37 cellular contexts compared by ENCODE assay signal in genomic region chr16:88413231-88413630, GRCh38. TPM values are rescaled to one million over a fixed set of nuclear protein-coding genes. Genes with fewer than 3 reads are reported as not detected.
DNase-seq lines count a peak whose midpoint lies in the region; ATAC-seq, FAIRE-seq and TF ChIP-seq lines count a peak whose summit lies in the region.
"Had no signal": no experiment of that assay in that cellular context is flagged by ENCODE, and none has a peak within 500 bp of the region (broad histone marks: within the 10 kb centered on the region; RNA-seq: fewer than 3 reads in every experiment).

No MANE protein-coding gene starts in this region.

- TF ChIP-seq CTCF in IMR-90 (conservative IDR thresholded peaks at IDR 0.05; ENCODE audit: low read depth, low read length), result no peak
- no peak for TF ChIP-seq CTCF in RWPE2 (IDR thresholded peaks at IDR 0.05; ENCODE audit: poor library complexity, severe bottlenecking)
- TF ChIP-seq CTCF in H1 (IDR thresholded peaks at IDR 0.05; ENCODE audit: control extremely low read depth in 1 of 3, insufficient read depth in 1 of 3, low read depth in 1 of 3, low read length in 3 of 3), result no peak
- no peak for TF ChIP-seq CTCF in lower leg skin (IDR thresholded peaks at IDR 0.05)

- TF ChIP-seq EP300 in H1 (IDR thresholded peaks at IDR 0.05; ENCODE audit: borderline replicate concordance in 1 of 2, low read depth in 2 of 2, low read length in 2 of 2), result no peak

- H3K4ac ChIP-seq in IMR-90 (ENCODE audit: low read depth, low read length) (no peak overlapping the region), H1 (replicated peaks; ENCODE audit: insufficient read length, low read depth, low read length) (no peak overlapping the region), neuronal stem cell (ENCODE audit: low read length) (no peak overlapping the region)

- in situ Hi-C loops in IMR-90 (cut with MboI; ENCODE audit: low sequenced_read_pairs), result no loop called here

- H3K9me3 ChIP-seq in IMR-90 (ENCODE audit: control insufficient read depth, insufficient read depth, low read length), result no peaks in the 10 kb centered on the region
- no peaks in the 10 kb centered on the region for H3K9me3 ChIP-seq in RWPE2 (ENCODE audit: severe bottlenecking)
- no peaks in the 10 kb centered on the region for H3K9me3 ChIP-seq in H1 (ENCODE audit: insufficient read depth in 2 of 2, low read depth in 1 of 2, low read length in 1 of 2)
- H3K9me3 ChIP-seq in neuronal stem cell (replicated peaks in 1 of 2; ENCODE audit: control insufficient read depth in 2 of 2, insufficient read depth in 1 of 2, low read depth in 1 of 2, low read length in 2 of 2), result no peaks in the 10 kb centered on the region
- no peaks in the 10 kb centered on the region for H3K9me3 ChIP-seq in naive thymus-derived CD4-positive, alpha-beta T cell (ENCODE audit: control insufficient read depth in 2 of 3, low read length in 3 of 3)
- H3K9me3 ChIP-seq: A549; BE2C; BLaER1; BLaER1 treated with 17β-estradiol and CSF1 and Interleukin-3, amounts not matched to agents 10 nM and 100 nM; Caco-2 had no signal

- dilution Hi-C loops in IMR-90 (cut with HindIII; ENCODE audit: low sequenced_read_pairs, unreplicated experiment), result no loop called here

- no peak overlapping the region for H3K27ac ChIP-seq in IMR-90 (ENCODE audit: insufficient read depth, low read length)
- H3K27ac ChIP-seq in RWPE2 (ENCODE audit: poor library complexity, severe bottlenecking), result no peak overlapping the region
- no peak overlapping the region for H3K27ac ChIP-seq in H1 (ENCODE audit: low read depth, low read length)
- H3K27ac ChIP-seq in neuronal stem cell (replicated peaks; ENCODE audit: low read length), result no peak overlapping the region
- H3K27ac ChIP-seq in naive thymus-derived CD4-positive, alpha-beta T cell (ENCODE audit: low read depth, low read length), result no peak overlapping the region
- H3K27ac ChIP-seq: 22Rv1; A549; BLaER1; BLaER1 treated with 17β-estradiol and CSF1 and Interleukin-3, amounts not matched to agents 10 nM and 100 nM; C4-2B had no signal

- H3K36me3 ChIP-seq in IMR-90 (ENCODE audit: control insufficient read depth, insufficient read depth, low read length), result peaks cover 64% of the 10 kb centered on the region
- H3K36me3 ChIP-seq in RWPE2 (ENCODE audit: low read depth), result no peaks in the 10 kb centered on the region
- no peaks in the 10 kb centered on the region; a peak in 1 of 8 replicates for H3K36me3 ChIP-seq in H1 (ENCODE audit: control insufficient read depth in 2 of 4, insufficient read depth in 4 of 4, low read length in 3 of 4)
- H3K36me3 ChIP-seq in neuronal stem cell (replicated peaks in 1 of 2; ENCODE audit: control insufficient read depth in 2 of 2, insufficient read depth in 2 of 2, low read length in 2 of 2), result no peaks in the 10 kb centered on the region
- no peaks in the 10 kb centered on the region for H3K36me3 ChIP-seq in naive thymus-derived CD4-positive, alpha-beta T cell (ENCODE audit: control insufficient read depth in 2 of 3, insufficient read depth in 3 of 3, low read length in 3 of 3)
- H3K36me3 ChIP-seq: BE2C; BLaER1; BLaER1 treated with 17β-estradiol and CSF1 and Interleukin-3, amounts not matched to agents 10 nM and 100 nM had no signal

- no peaks in the 10 kb centered on the region for H3K9me3 Mint-ChIP-seq in naive thymus-derived CD4-positive, alpha-beta T cell
- H3K9me3 Mint-ChIP-seq: CD4-positive, alpha-beta memory T cell; CD4-positive, alpha-beta T cell; CD8-positive, alpha-beta memory T cell; CD8-positive, alpha-beta T cell had no signal

- H2BK5ac ChIP-seq in IMR-90 (ENCODE audit: low read depth, low read length, poor library complexity, severe bottlenecking) (no peak overlapping the region), H1 (ENCODE audit: low read depth, low read length) (no peak overlapping the region), neuronal stem cell (ENCODE audit: low read length) (no peak overlapping the region)

- no peak for FAIRE-seq in H1 (lab: Jason Lieb, UNC)
- FAIRE-seq: A204.1, A549, D721Med had no signal

- H3K23ac ChIP-seq in IMR-90 (ENCODE audit: low read depth, low read length), result no peak overlapping the region
- H3K23ac ChIP-seq in H1 (ENCODE audit: insufficient read length), result no peak overlapping the region
- H3K23ac ChIP-seq in neuronal stem cell (ENCODE audit: low read depth, low read length, poor library complexity), result no peak overlapping the region

- H3K9ac ChIP-seq in IMR-90 (ENCODE audit: low read depth, low read length) (no peak overlapping the region), H1 (replicated peaks in 1 of 4; ENCODE audit: extremely low read depth in 1 of 4, low read depth in 3 of 4, low read length in 3 of 4) (no peak overlapping the region; a peak in 1 of 7 replicates), neuronal stem cell (ENCODE audit: low read depth, low read length, poor library complexity) (no peak overlapping the region)
- H3K9ac ChIP-seq: BLaER1 had no signal

- H2BK120ac ChIP-seq in IMR-90 (ENCODE audit: low read depth, low read length), result no peak overlapping the region
- no peak overlapping the region for H2BK120ac ChIP-seq in H1 (replicated peaks; ENCODE audit: low read depth, low read length)
- no peak overlapping the region for H2BK120ac ChIP-seq in neuronal stem cell (ENCODE audit: low read depth, low read length)

- H2BK12ac ChIP-seq in H1 (ENCODE audit: low read depth, low read length) (no peak overlapping the region), neuronal stem cell (ENCODE audit: low read length) (no peak overlapping the region)

- H2BK20ac ChIP-seq in IMR-90 (ENCODE audit: low read depth, low read length) (no peak overlapping the region), H1 (ENCODE audit: low read length) (no peak overlapping the region)

- peaks cover 0 to 3% (median 0%) of the 10 kb centered on the region in 7 donors for H3K4me1 Mint-ChIP-seq in naive thymus-derived CD4-positive, alpha-beta T cell
- H3K4me1 Mint-ChIP-seq: B cell; CD4-positive, alpha-beta memory T cell; CD4-positive, CD25-positive, alpha-beta regulatory T cell; CD8-positive, alpha-beta memory T cell had no signal

- H3K56ac ChIP-seq in IMR-90 (ENCODE audit: extremely low read depth, insufficient read depth, low read length) (no peak overlapping the region), H1 (replicated peaks; ENCODE audit: insufficient read length, low read depth, low read length) (no peak overlapping the region)

- no peaks in the 10 kb centered on the region for H3K23me2 ChIP-seq in H1 (ENCODE audit: low read depth, low read length)

- DNase-seq in IMR-90, result no peak
- DNase-seq in RWPE2 (ENCODE audit: low spot score), result no peak
- no peak for DNase-seq in H1 (ENCODE audit: low read depth in 1 of 2, low spot score in 2 of 2)
- no peak for DNase-seq in neuronal stem cell (ENCODE audit: low spot score)
- DNase-seq in NCI-H146 treated with DMSO at 0.1 percent for 48 hours (lab: John Stamatoyannopoulos, UW; ENCODE audit: unreplicated experiment), result no peak
- no peak for DNase-seq in lower leg skin (ENCODE audit: low spot score in 2 of 2)
- no peak for DNase-seq in islet precursor cell
- no peak for DNase-seq in naive thymus-derived CD4-positive, alpha-beta T cell
- DNase-seq: 8988T; ACHN; AML-193; BE2C; C1 segment of cervical spinal cord; Caco-2; Calu3; CD4-positive, alpha-beta T cell; CD4-positive, CD25-positive, alpha-beta regulatory T cell; CD8-positive, alpha-beta memory T cell; CD8-positive, alpha-beta T cell; COR-L47; DMS 273 treated with DMSO at 0.1 percent for 48 hours; DMS153; DMS53; DMS79; DMS79 treated with DMSO at 0.1 percent for 48 hours; DND-41; EL had no signal

- H3K18ac ChIP-seq in IMR-90 (ENCODE audit: low read depth, low read length) (no peak overlapping the region), H1 (ENCODE audit: extremely low read depth, low read length) (no peak overlapping the region), neuronal stem cell (ENCODE audit: low read length) (peak overlapping the region; percentile 35)

- POLR2A ChIA-PET in IMR-90 (lab: Charles Lee; ENCODE audit: unreplicated experiment), result no interaction called here
- POLR2A ChIA-PET in H1 (lab: Charles Lee; ENCODE audit: partially characterized antibody), result no interaction called here
- POLR2A ChIA-PET in naive thymus-derived CD4-positive, alpha-beta T cell (lab: Charles Lee), result no interaction called here

- H2BK15ac ChIP-seq in IMR-90 (ENCODE audit: low read depth, low read length) (no peak overlapping the region), H1 (ENCODE audit: low read length) (no peak overlapping the region), neuronal stem cell (ENCODE audit: low read length) (no peak overlapping the region)

- H3K4me3 Mint-ChIP-seq in naive thymus-derived CD4-positive, alpha-beta T cell, result no peak overlapping the region
- H3K4me3 Mint-ChIP-seq: B cell; CD14-positive monocyte; CD4-positive, alpha-beta memory T cell; CD4-positive, alpha-beta T cell; CD4-positive, CD25-positive, alpha-beta regulatory T cell; CD8-positive, alpha-beta memory T cell; CD8-positive, alpha-beta T cell had no signal

- no peaks in the 10 kb centered on the region for H3K79me2 ChIP-seq in H1 (ENCODE audit: control insufficient read depth in 1 of 2, insufficient read depth in 2 of 2, low read length in 2 of 2)

- H2AFZ ChIP-seq in IMR-90 (replicated peaks; ENCODE audit: low read length, poor library complexity) (peak overlapping the region; percentile 56), H1 (ENCODE audit: low read length) (no peak overlapping the region), neuronal stem cell (ENCODE audit: low read length) (peak overlapping the region; percentile 35)

- H3K36me3 Mint-ChIP-seq in naive thymus-derived CD4-positive, alpha-beta T cell, result no peaks in the 10 kb centered on the region
- H3K36me3 Mint-ChIP-seq: CD4-positive, alpha-beta memory T cell; CD4-positive, CD25-positive, alpha-beta regulatory T cell; CD8-positive, alpha-beta memory T cell; CD8-positive, alpha-beta T cell had no signal

- H4K91ac ChIP-seq in IMR-90 (ENCODE audit: insufficient read depth, low read depth, low read length) (no peak overlapping the region), H1 (replicated peaks; ENCODE audit: insufficient read length, low read length) (no peak overlapping the region), neuronal stem cell (ENCODE audit: low read depth, low read length, poor library complexity) (no peak overlapping the region)

- peaks cover 15% of the 10 kb centered on the region for H3K9me1 ChIP-seq in IMR-90 (ENCODE audit: insufficient read depth, low read length)

- H3K27ac Mint-ChIP-seq in naive thymus-derived CD4-positive, alpha-beta T cell, result no peak overlapping the region
- H3K27ac Mint-ChIP-seq: B cell; CD4-positive, alpha-beta memory T cell; CD4-positive, alpha-beta T cell; CD4-positive, CD25-positive, alpha-beta regulatory T cell; CD8-positive, alpha-beta memory T cell; CD8-positive, alpha-beta T cell had no signal

- WGBS in IMR-90 (ENCODE audit: extremely low coverage in 2 of 2, insufficient read length in 1 of 2), 2 experiments, result no CpG with 5 or more reads among the region's 12 CpGs
- 78% methylated on average over 8 of the region's 12 CpGs; no CpG with 5 or more reads in 1 of the 2 experiments for WGBS in H1 (ENCODE audit: extremely low coverage in 1 of 2, insufficient coverage in 1 of 2, insufficient read length in 1 of 2, insufficient replicate concordance in 2 of 2, low coverage in 1 of 2, low lambda C conversion rate in 2 of 2, missing lambda C conversion rate in 1 of 2), 2 experiments
- WGBS in neuronal stem cell (ENCODE audit: extremely low coverage in 2 of 2, insufficient read length in 2 of 2, insufficient replicate concordance in 1 of 2), 2 donors, result no CpG with 5 or more reads among the region's 12 CpGs
- WGBS in lower leg skin, 2 donors, result 88 to 89% methylated on average over 12 of the region's 12 CpGs

- CTCF ChIA-PET in IMR-90 (lab: Yijun Ruan, JAX), result no interaction called here
- CTCF ChIA-PET in H1 (lab: Charles Lee; ENCODE audit: partially characterized antibody), result interaction anchor here (1.1 kb wide), 1 partner anchor 13 kb away, joined by 4 read pairs; no protein-coding TSS in a partner anchor
- CTCF ChIA-PET in naive thymus-derived CD4-positive, alpha-beta T cell (lab: Charles Lee), result no interaction called here

- no peak for TF ChIP-seq RAD21 in IMR-90 (IDR thresholded peaks at IDR 0.05; ENCODE audit: low read length)
- TF ChIP-seq RAD21 in H1 (IDR thresholded peaks at IDR 0.05 in 1 of 2, conservative IDR thresholded peaks at IDR 0.05 in 1 of 2; ENCODE audit: low read depth in 2 of 2, low read length in 2 of 2), result no peak

- H3K4me3 ChIP-seq in IMR-90 (ENCODE audit: insufficient read depth, low read depth, low read length) (no peak overlapping the region), RWPE2 (ENCODE audit: severe bottlenecking) (no peak overlapping the region), H1 (ENCODE audit: extremely low read depth in 1 of 4, insufficient read depth in 2 of 4, low read depth in 3 of 4, low read length in 4 of 4) (no peak overlapping the region), neuronal stem cell (ENCODE audit: low read length in 2 of 2) (no peak overlapping the region), lower leg skin (ENCODE audit: low read depth, poor library complexity, severe bottlenecking) (no peak overlapping the region)
- no peak overlapping the region for H3K4me3 ChIP-seq in naive thymus-derived CD4-positive, alpha-beta T cell (ENCODE audit: low read length)
- H3K4me3 ChIP-seq: A549; BLaER1; BLaER1 treated with 17β-estradiol and CSF1 and Interleukin-3, amounts not matched to agents 10 nM and 100 nM had no signal

- H4K20me1 ChIP-seq in IMR-90 (ENCODE audit: insufficient read depth, low read length), result peaks cover 100% of the 10 kb centered on the region
- peaks cover 0 to 1% of the 10 kb centered on the region in 2 experiments for H4K20me1 ChIP-seq in H1 (replicated peaks in 1 of 2; ENCODE audit: control insufficient read depth in 1 of 2, insufficient read depth in 2 of 2, low read length in 2 of 2)
- H4K20me1 ChIP-seq: BLaER1 had no signal

- intact Hi-C loops in IMR-90 (cut with micrococcal nuclease), result no loop called here
- intact Hi-C loops in lower leg skin (cut with DNase I; ENCODE audit: low total_unique reads), result no loop called here
- intact Hi-C loops in naive thymus-derived CD4-positive, alpha-beta T cell (cut with micrococcal nuclease), result no loop called here

- no peaks in the 10 kb centered on the region for H3K27me3 Mint-ChIP-seq in naive thymus-derived CD4-positive, alpha-beta T cell
- H3K27me3 Mint-ChIP-seq: B cell; CD4-positive, alpha-beta memory T cell; CD4-positive, alpha-beta T cell; CD4-positive, CD25-positive, alpha-beta regulatory T cell had no signal

- TF ChIP-seq POLR2A in IMR-90 (IDR thresholded peaks at IDR 0.05; ENCODE audit: low read depth, low read length) (no peak), H1 (IDR thresholded peaks at IDR 0.05; ENCODE audit: control extremely low read depth in 1 of 2, low read depth in 2 of 2, low read length in 2 of 2) (no peak), lower leg skin (IDR thresholded peaks at IDR 0.05) (no peak)

- peaks cover 9 to 94% of the 10 kb centered on the region in 2 experiments; a peak in 3 of 4 replicates for H3K79me1 ChIP-seq in IMR-90 (ENCODE audit: low read depth in 1 of 2, low read length in 2 of 2)
- H3K79me1 ChIP-seq in H1 (ENCODE audit: low read depth, low read length), result no peaks in the 10 kb centered on the region
- H3K79me1 ChIP-seq in neuronal stem cell (ENCODE audit: low read depth, low read length), result peaks cover 2% of the 10 kb centered on the region

- H2AK5ac ChIP-seq in IMR-90 (ENCODE audit: low read depth, low read length) (no peak overlapping the region), H1 (ENCODE audit: low read depth, low read length) (no peak overlapping the region), neuronal stem cell (ENCODE audit: low read depth, low read length) (peak overlapping the region; percentile 65)

- H3K4me2 ChIP-seq in IMR-90 (ENCODE audit: low read depth, low read length), result no peak overlapping the region
- no peak overlapping the region for H3K4me2 ChIP-seq in H1 (ENCODE audit: insufficient read depth in 1 of 2, low read depth in 2 of 2, low read length in 2 of 2)
- no peak overlapping the region for H3K4me2 ChIP-seq in neuronal stem cell (ENCODE audit: insufficient read depth, low read length, poor library complexity, severe bottlenecking)
- H3K4me2 ChIP-seq: A549; BLaER1; BLaER1 treated with 17β-estradiol and CSF1 and Interleukin-3, amounts not matched to agents 10 nM and 100 nM had no signal

- H4K8ac ChIP-seq in IMR-90 (ENCODE audit: low read depth in 2 of 2, low read length in 2 of 2) (no peak overlapping the region), H1 (ENCODE audit: extremely low read depth, insufficient read depth, low read length) (peak overlapping the region; percentile 35), neuronal stem cell (ENCODE audit: low read depth, low read length) (no peak overlapping the region)

- H3K14ac ChIP-seq in IMR-90 (replicated peaks; ENCODE audit: low read depth, low read length) (no peak overlapping the region), H1 (ENCODE audit: insufficient read length) (no peak overlapping the region), neuronal stem cell (ENCODE audit: low read length) (no peak overlapping the region)

- H3K27me3 ChIP-seq in IMR-90 (ENCODE audit: control insufficient read depth, insufficient read depth, low read length), result no peaks in the 10 kb centered on the region
- no peaks in the 10 kb centered on the region for H3K27me3 ChIP-seq in RWPE2 (ENCODE audit: insufficient read depth, poor library complexity, severe bottlenecking)
- no peaks in the 10 kb centered on the region for H3K27me3 ChIP-seq in H1 (replicated peaks in 1 of 4; ENCODE audit: control insufficient read depth in 3 of 4, extremely low read depth in 1 of 4, insufficient read depth in 3 of 4, low read length in 3 of 4)
- H3K27me3 ChIP-seq in neuronal stem cell (ENCODE audit: control insufficient read depth in 3 of 3, insufficient read depth in 3 of 3, low read depth in 1 of 3, low read length in 3 of 3), result peaks cover 0 to 17% (median 0%) of the 10 kb centered on the region in 3 experiments
- H3K27me3 ChIP-seq in naive thymus-derived CD4-positive, alpha-beta T cell (ENCODE audit: control insufficient read depth in 2 of 2, insufficient read depth in 2 of 2, low read length in 2 of 2), result no peaks in the 10 kb centered on the region
- H3K27me3 ChIP-seq: BE2C; BLaER1; BLaER1 treated with 17β-estradiol and CSF1 and Interleukin-3, amounts not matched to agents 10 nM and 100 nM had no signal

- no peak for ATAC-seq in IMR-90 (ENCODE audit: low read depth)
- ATAC-seq in RWPE2 (ENCODE audit: low read depth), result peak; percentile 17; the same call in 1 of the 3 replicates
- no peak for ATAC-seq in naive thymus-derived CD4-positive, alpha-beta T cell
- ATAC-seq: CD8-positive, alpha-beta T cell had no signal

- no TSS peak for BruUV-seq in IMR-90 (replicated peaks; lab: Mats Ljungman, UMichigan)

- no peak overlapping the region for H4K5ac ChIP-seq in IMR-90 (ENCODE audit: low read depth, low read length)
- no peak overlapping the region for H4K5ac ChIP-seq in H1 (ENCODE audit: insufficient read length, low read depth, low read length)

- H2AK9ac ChIP-seq in IMR-90 (replicated peaks; ENCODE audit: low read depth, low read length, poor library complexity), result no peak overlapping the region

- H3K4me1 ChIP-seq in IMR-90 (ENCODE audit: control insufficient read depth, insufficient read depth, low read length) (peaks cover 8% of the 10 kb centered on the region; the same call in 1 of the 2 replicates), RWPE2 (ENCODE audit: insufficient read depth, poor library complexity, severe bottlenecking) (no peaks in the 10 kb centered on the region), H1 (replicated peaks in 1 of 4; ENCODE audit: control insufficient read depth in 3 of 4, insufficient read depth in 4 of 4, low read length in 3 of 4) (no peaks in the 10 kb centered on the region; a peak in 1 of 7 replicates), neuronal stem cell (ENCODE audit: control insufficient read depth in 2 of 2, insufficient read depth in 1 of 2, low read depth in 1 of 2, low read length in 2 of 2) (no peaks in the 10 kb centered on the region)
- no peaks in the 10 kb centered on the region for H3K4me1 ChIP-seq in naive thymus-derived CD4-positive, alpha-beta T cell (ENCODE audit: control insufficient read depth in 2 of 2, insufficient read depth in 2 of 2, low read length in 2 of 2)
- H3K4me1 ChIP-seq: A549, BE2C, Caco-2 had no signal

RNA-seq across cellular contexts. Expression of gene ZNF469, which starts 30.5 kb away (rescaled TPM):
- total RNA-seq in IMR-90 (2012; rRNA removed) (1.1 and 1.4 TPM in 2 replicates), lower leg skin (under 1 TPM; 0.17 to 0.49 (median 0.40) TPM)
- polyA plus RNA-seq in IMR-90 (2012; rRNA removed) (13.3 and 16.4 TPM in 2 replicates), H1 (2011; rRNA removed) (0.30 and 0.53 TPM in 2 replicates)
- 5.1 and 8.8 TPM in 2 replicates for polyA plus RNA-seq in IMR-90 (2012; cell fraction: cytosol; rRNA removed)
- polyA plus RNA-seq in IMR-90 (2012; cell fraction: nucleus; rRNA removed; ENCODE audit: low replicate concordance), result 32.3 and 70.4 TPM in 2 replicates
- total RNA-seq in H1 (2021; fragmentation: NEBNext Ultra II Directional; extraction: Animal tissue kit (Norgen Biotek cat#: 25700)), result 1.8 and 2.0 TPM in 2 replicates
- polyA plus RNA-seq in H1 (2011; cell fraction: cytosol; rRNA removed), result 0.23 TPM
- polyA plus RNA-seq in H1 (2011; cell fraction: nucleus; rRNA removed), result 1.1 TPM
- 0.54 to 0.96 TPM (median 0.90 TPM) in 4 replicates for polyA plus RNA-seq in H1 (2012, experiment 1 of 2)
- polyA plus RNA-seq in H1 (2012, experiment 2 of 2), result 0.63 TPM
- polyA plus RNA-seq in H1 (2013, experiment 1 of 2), result 0.45 TPM
- 0.42 TPM for polyA plus RNA-seq in H1 (2013, experiment 2 of 2)
- polyA minus RNA-seq in H1 (2011; rRNA and poly(A)+ RNA removed), result 0.32 and 0.41 TPM in 2 replicates
- polyA minus RNA-seq in H1 (2011; cell fraction: cytosol; rRNA and poly(A)+ RNA removed), result 1.1 TPM
- polyA minus RNA-seq in H1 (2011; cell fraction: nucleus; rRNA and poly(A)+ RNA removed), result 1.5 TPM
- polyA plus RNA-seq in neuronal stem cell (2013, experiment 1 of 2), result 0.26 TPM
- polyA plus RNA-seq in neuronal stem cell (2013, experiment 2 of 2), result 0.29 TPM
- total RNA-seq in naive thymus-derived CD4-positive, alpha-beta T cell, result 1 to 10 TPM in 4 of 5 experiments, under 1 TPM in 1; 0.68 to 1.6 (median 1.1) TPM
- polyA plus RNA-seq in naive thymus-derived CD4-positive, alpha-beta T cell, result under 1 TPM in 1 of 2 donors, not detected in 1; 0.07 TPM

RNA-seq across cellular contexts. Expression of gene ZFPM1, which starts 39.8 kb away (rescaled TPM):
- 0.28 and 0.36 TPM in 2 replicates for total RNA-seq in IMR-90 (2012; rRNA removed)
- polyA plus RNA-seq in IMR-90 (2012; rRNA removed), result 1.1 and 1.8 TPM in 2 replicates
- 1.2 and 2.4 TPM in 2 replicates for polyA plus RNA-seq in IMR-90 (2012; cell fraction: cytosol; rRNA removed)
- 4.0 and 9.2 TPM in 2 replicates for polyA plus RNA-seq in IMR-90 (2012; cell fraction: nucleus; rRNA removed; ENCODE audit: low replicate concordance)
- 3.4 and 4.8 TPM in 2 replicates for total RNA-seq in H1 (2021; fragmentation: NEBNext Ultra II Directional; extraction: Animal tissue kit (Norgen Biotek cat#: 25700))
- 0.74 and 1.4 TPM in 2 replicates for polyA plus RNA-seq in H1 (2011; rRNA removed)
- polyA plus RNA-seq in H1 (2011; cell fraction: cytosol; rRNA removed), result 1.1 TPM
- 3.6 TPM for polyA plus RNA-seq in H1 (2011; cell fraction: nucleus; rRNA removed)
- 1.5 to 3.3 TPM (median 1.9 TPM) in 4 replicates for polyA plus RNA-seq in H1 (2012, experiment 1 of 2)
- 1.00 TPM for polyA plus RNA-seq in H1 (2012, experiment 2 of 2)
- polyA plus RNA-seq in H1 (2013, experiment 1 of 2), result 3.1 TPM
- 2.9 TPM for polyA plus RNA-seq in H1 (2013, experiment 2 of 2)
- polyA minus RNA-seq in H1 (2011; rRNA and poly(A)+ RNA removed), result 0.29 and 0.57 TPM in 2 replicates
- 2.8 TPM for polyA minus RNA-seq in H1 (2011; cell fraction: cytosol; rRNA and poly(A)+ RNA removed)
- polyA minus RNA-seq in H1 (2011; cell fraction: nucleus; rRNA and poly(A)+ RNA removed), result 3.3 TPM
- 3.8 TPM for polyA plus RNA-seq in neuronal stem cell (2013, experiment 1 of 2)
- polyA plus RNA-seq in neuronal stem cell (2013, experiment 2 of 2), result 4.0 TPM
- total RNA-seq in lower leg skin, result 1 to 10 TPM; 2.0 to 4.0 (median 3.1) TPM
- total RNA-seq in naive thymus-derived CD4-positive, alpha-beta T cell, result 10 to 100 TPM; 13.2 to 28.1 (median 18.1) TPM
- polyA plus RNA-seq in naive thymus-derived CD4-positive, alpha-beta T cell, result under 1 TPM; 0.15 to 0.16 TPM
